6 cellular contexts compared by ENCODE assay signal in genomic region chr6:87840324-87840723, GRCh38.
"Had no signal": no experiment of that assay in that cellular context is flagged by ENCODE, and none has a peak within 500 bp of the region (broad histone marks: within the 10 kb centered on the region; RNA-seq: fewer than 3 reads in every experiment).

No MANE protein-coding gene starts in this region.

- H3K27ac ChIP-seq: HL-60 had no signal

- DNase-seq: IMR-90, KBM-7, KG1 had no signal

- FAIRE-seq: HepG2, HTR-8/SVneo had no signal

- ATAC-seq: HepG2 had no signal
